In genomic region chr1:150764617-150765090, GRCh38 we compare ENCODE assay signal across 8 cellular contexts. TPM values are rescaled to one million over a fixed set of nuclear protein-coding genes. Genes with fewer than 3 reads are reported as not detected.
A peak's percentile ranks its signal among the peaks of the same experiment; 100 is the strongest.
DNase-seq lines count a peak whose midpoint lies in the region; ATAC-seq and TF ChIP-seq lines count a peak whose summit lies in the region.

No MANE protein-coding gene starts in this region.

- 21% methylated on average over 2 of the region's 2 CpGs for WGBS in prostate gland
- 51 to 62% methylated on average over 2 of the region's 2 CpGs for WGBS in thyroid gland, 2 donors

- intact Hi-C loops in prostate gland (cut with DNase I), result no loop called here
- intact Hi-C loops in thyroid gland (cut with DNase I), result no loop called here

- H3K4me3 ChIP-seq in duodenal mucosa (ENCODE audit: low read depth in 1 of 2, low read length in 2 of 2), result peak overlapping the region; percentile 69 to 79
- H3K4me3 ChIP-seq in prostate gland, result peak overlapping the region; percentile 6 to 18
- peak overlapping the region in 1 of 3 donors; percentile 0 for H3K4me3 ChIP-seq in thyroid gland (replicated peaks in 1 of 3)

- no peak for ATAC-seq in GM21529 (IDR thresholded peaks at IDR 0.05; ENCODE audit: unreplicated experiment)

- peaks cover 3 to 10% of the 10 kb centered on the region in 2 donors for H3K4me1 ChIP-seq in duodenal mucosa (ENCODE audit: control insufficient read depth in 1 of 2, insufficient read depth in 2 of 2, low read length in 2 of 2)
- no peaks in the 10 kb centered on the region for H3K4me1 ChIP-seq in prostate gland (replicated peaks)
- peaks cover 0 to 11% of the 10 kb centered on the region in 2 donors for H3K4me1 ChIP-seq in thyroid gland

- DNase-seq in EL (peak; percentile 87), NCI-H226 (peak; percentile 41), prostate gland (ENCODE audit: low spot score) (no peak), cerebellum (ENCODE audit: low spot score) (no peak), inferior parietal cortex (ENCODE audit: extremely low spot score) (no peak), thyroid gland (no peak)

- no peaks in the 10 kb centered on the region for H3K27me3 ChIP-seq in duodenal mucosa (ENCODE audit: control insufficient read depth in 1 of 2, insufficient read depth in 2 of 2, low read length in 2 of 2)
- no peaks in the 10 kb centered on the region for H3K27me3 ChIP-seq in prostate gland (replicated peaks; ENCODE audit: insufficient read depth)
- H3K27me3 ChIP-seq in thyroid gland, result no peaks in the 10 kb centered on the region

- H3K27ac ChIP-seq in duodenal mucosa (ENCODE audit: low read depth, low read length) (peak overlapping the region; percentile 5), prostate gland (no peak overlapping the region), thyroid gland (peak overlapping the region in 1 of 3 donors; percentile 18)

- peaks cover 0 to 4% of the 10 kb centered on the region in 2 donors for H3K36me3 ChIP-seq in duodenal mucosa (ENCODE audit: control insufficient read depth in 1 of 2, insufficient read depth in 2 of 2, low read length in 2 of 2)
- no peaks in the 10 kb centered on the region for H3K36me3 ChIP-seq in prostate gland
- no peaks in the 10 kb centered on the region for H3K36me3 ChIP-seq in thyroid gland

- no peaks in the 10 kb centered on the region for H3K9me3 ChIP-seq in duodenal mucosa (ENCODE audit: control insufficient read depth in 1 of 2, low read length in 2 of 2)
- H3K9me3 ChIP-seq in prostate gland, result no peaks in the 10 kb centered on the region
- no peaks in the 10 kb centered on the region for H3K9me3 ChIP-seq in thyroid gland

- TF ChIP-seq POLR2A in prostate gland (IDR thresholded peaks at IDR 0.05) (no peak), thyroid gland (IDR thresholded peaks at IDR 0.05) (no peak)

- TF ChIP-seq CTCF in prostate gland (IDR thresholded peaks at IDR 0.05) (no peak), thyroid gland (IDR thresholded peaks at IDR 0.05) (no peak)

- H3K9ac ChIP-seq in duodenal mucosa (ENCODE audit: low read depth in 1 of 2, low read length in 2 of 2), result peak overlapping the region; percentile 68 to 74

RNA-seq across cellular contexts. Expression of gene CTSS, which starts 0.9 kb away (rescaled TPM):
- total RNA-seq in prostate gland, result 10 to 100 TPM; 11.3 to 24.6 TPM
- 7.3 TPM for total RNA-seq in cerebellum
- 10 to 100 TPM; 26.2 to 49.3 (median 33.1) TPM for total RNA-seq in thyroid gland

RNA-seq across cellular contexts. Expression of gene CTSK, which starts 43.4 kb away (rescaled TPM):
- total RNA-seq in prostate gland (10 to 100 TPM in 1 of 2 donors, 1 to 10 TPM in 1; 6.6 to 30.4 TPM), cerebellum (8.4 TPM), thyroid gland (10 to 100 TPM; 16.1 to 76.2 (median 36.8) TPM)

RNA-seq across cellular contexts. Expression of gene HORMAD1, which starts 44.0 kb away (rescaled TPM):
- total RNA-seq in prostate gland (10 to 100 TPM in 1 of 2 donors, not detected in 1; 16.5 TPM), cerebellum (not detected), thyroid gland (under 1 TPM in 2 of 4 donors, not detected in 2; 0.67 to 0.93 TPM)

Comparison
In these comparisons a context has a peak if more than half of its experiments do, and no peak if none do; other contexts are left out.
1. DNase-seq: peak in EL (single experiment) and NCI-H226 (single experiment); none in prostate gland (single experiment), cerebellum (single experiment), inferior parietal cortex (single experiment) and thyroid gland (0 of 2).